In the genomic region with DNA sequence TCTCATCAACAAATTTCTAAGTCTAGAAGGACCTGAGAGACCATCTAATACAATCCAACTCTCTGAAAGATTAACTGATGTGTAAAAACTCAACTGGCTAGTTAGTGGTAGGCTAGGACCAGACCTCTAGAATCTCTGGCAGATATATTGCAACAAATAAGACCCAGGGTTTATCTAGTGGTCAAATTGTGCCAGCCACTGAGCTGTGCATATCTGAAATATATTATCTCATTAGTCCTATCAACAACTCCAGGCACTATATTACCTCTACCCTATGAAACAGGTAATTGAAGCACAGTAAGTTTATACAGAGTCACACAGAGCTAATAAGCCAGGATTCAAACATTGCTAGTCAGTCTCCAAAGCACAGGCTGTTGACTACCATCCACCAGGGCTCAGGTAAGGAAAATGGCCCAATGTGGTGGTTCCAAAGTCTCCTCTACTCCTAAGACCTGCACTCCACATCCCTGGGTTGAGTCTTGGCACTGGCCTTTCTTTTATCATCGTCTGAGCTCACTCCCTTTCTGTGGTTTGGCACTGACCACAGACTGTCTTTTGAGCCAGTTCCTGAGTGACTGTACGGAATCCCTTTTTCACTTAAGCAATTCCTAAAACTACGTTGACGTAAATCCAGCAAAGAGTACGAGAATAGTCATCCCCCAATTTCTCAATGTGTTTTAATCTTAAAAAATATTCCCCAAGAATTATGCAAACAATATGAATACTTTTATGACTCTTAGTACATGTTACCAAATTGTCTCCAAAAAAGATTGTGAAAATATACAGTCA, we compare ENCODE assay signal across 12 cellular contexts. TPM values are rescaled to one million over a fixed set of nuclear protein-coding genes. Genes with fewer than 3 reads are reported as not detected.
DNase-seq lines count a peak whose midpoint lies in the region; ATAC-seq and TF ChIP-seq lines count a peak whose summit lies in the region.
"Had no signal": no experiment of that assay in that cellular context is flagged by ENCODE, and none has a peak within 500 bp of the region (broad histone marks: within the 10 kb centered on the region; RNA-seq: fewer than 3 reads in every experiment).

No MANE protein-coding gene starts in this region.

- H2AFZ ChIP-seq in PC-3 (ENCODE audit: low read length): no peak overlapping the region

- no peak for TF ChIP-seq CTCF in PC-3 (conservative IDR thresholded peaks at IDR 0.05; ENCODE audit: low read depth, low read length)
- no peak for TF ChIP-seq CTCF in psoas muscle (IDR thresholded peaks at IDR 0.05)

- H3K9me2 ChIP-seq in PC-3 (replicated peaks; ENCODE audit: low read length): no peaks in the 10 kb centered on the region

- no TSS peak for BruUV-seq in PC-3 (replicated peaks; lab: Mats Ljungman, UMichigan)

- H3K4me1 ChIP-seq in PC-3 (ENCODE audit: insufficient read depth, low read length) (peaks cover 13% of the 10 kb centered on the region), psoas muscle (no peaks in the 10 kb centered on the region)

- H3K27ac ChIP-seq in PC-3 (ENCODE audit: low read length): peak overlapping the region; percentile 61
- H3K27ac ChIP-seq in psoas muscle: no peak overlapping the region

- DNase-seq in Daoy (ENCODE audit: low read depth) (peak; percentile 65), PC-3 (peak; percentile 91), fibroblast of gingiva (ENCODE audit: low read depth) (peak; percentile 97), psoas muscle (peak; percentile 47 to 58), mesenteric fat pad (ENCODE audit: low spot score) (no peak), NCI-H146 treated with DMSO at 0.1 percent for 48 hours (lab: John Stamatoyannopoulos, UW; ENCODE audit: unreplicated experiment) (no peak), NCI-H1436 treated with DMSO at 0.1 percent for 48 hours (lab: John Stamatoyannopoulos, UW) (no peak)
- DNase-seq: DND-41; MM.1S; SHP77; stimulated activated CD4-positive, alpha-beta T cell treated with anti-CD3 and anti-CD28 coated beads, Interleukin-15, amount 100 ng/mL, for 24 hours had no signal

- CTCF ChIA-PET in PC-3 (lab: Charles Lee): no interaction called here

- H3K4me3 ChIP-seq in PC-3 (ENCODE audit: low read length): no peak overlapping the region
- H3K4me3 ChIP-seq in psoas muscle: no peak overlapping the region

- peak; percentile 95 for ATAC-seq in PC-3
- peak; percentile 32 to 74 (median 61) for ATAC-seq in psoas muscle
- no peak for ATAC-seq in GM21447 (IDR thresholded peaks at IDR 0.05; ENCODE audit: unreplicated experiment)

- no peaks in the 10 kb centered on the region for H3K79me2 ChIP-seq in PC-3 (ENCODE audit: low read length)

- no peaks in the 10 kb centered on the region for H3F3A ChIP-seq in PC-3 (ENCODE audit: low read length, unreplicated experiment)

- POLR2A ChIA-PET in PC-3 (lab: Charles Lee; ENCODE audit: unreplicated experiment): interaction anchor here (0.7 kb wide), 1 partner anchor 193 kb away, joined by 4 read pairs; no protein-coding TSS in a partner anchor

- intact Hi-C loops in PC-3 (cut with micrococcal nuclease) (no loop called here), psoas muscle (cut with DNase I) (no loop called here)

- H3K9me3 ChIP-seq in PC-3 (ENCODE audit: low read length) (no peaks in the 10 kb centered on the region), psoas muscle (no peaks in the 10 kb centered on the region)

- WGBS in psoas muscle, 3 donors: 48 to 53% (median 52%) methylated on average over 5 of the region's 5 CpGs

- H3K36me3 ChIP-seq in PC-3 (ENCODE audit: low read depth, low read length) (no peaks in the 10 kb centered on the region), psoas muscle (ENCODE audit: insufficient read depth in 1 of 2, low read depth in 1 of 2) (no peaks in the 10 kb centered on the region)

- no peaks in the 10 kb centered on the region for H4K20me1 ChIP-seq in PC-3 (ENCODE audit: low read length)

- H3K9ac ChIP-seq in PC-3 (ENCODE audit: low read length): peak overlapping the region; percentile 36

- H3K27me3 ChIP-seq in PC-3 (ENCODE audit: low read length) (no peaks in the 10 kb centered on the region), psoas muscle (ENCODE audit: insufficient read depth in 3 of 3, low read length in 2 of 3) (no peaks in the 10 kb centered on the region)

- H3K4me2 ChIP-seq in PC-3 (ENCODE audit: low read length): peak overlapping the region; percentile 21

RNA-seq across cellular contexts. Expression of gene PID1, which starts 11.9 kb away (rescaled TPM):
- total RNA-seq in Daoy (2014; rRNA removed; shearing (Covaris generic)): 6.1 and 7.2 TPM in 2 replicates
- total RNA-seq in PC-3 (2014; rRNA removed): 0.84 and 1.8 TPM in 2 replicates
- total RNA-seq in psoas muscle: 10 to 100 TPM in 1 of 4 donors, 1 to 10 TPM in 3; 4.3 to 10.6 (median 8.2) TPM
- 1 to 10 TPM; 4.7 to 7.9 (median 5.2) TPM for polyA plus RNA-seq in psoas muscle
- 56.5 TPM for total RNA-seq in mesenteric fat pad

Comparison
In these comparisons a context has a peak if more than half of its experiments do, and no peak if none do; other contexts are left out.
1. DNase-seq: peak in Daoy (single experiment), PC-3 (single experiment), fibroblast of gingiva (single experiment) and psoas muscle (2 of 2); none in mesenteric fat pad (single experiment), NCI-H146 treated with DMSO at 0.1 percent for 48 hours (single experiment) and NCI-H1436 treated with DMSO at 0.1 percent for 48 hours (single experiment).